ENCODE assay signal across 15 cellular contexts in the genomic region with DNA sequence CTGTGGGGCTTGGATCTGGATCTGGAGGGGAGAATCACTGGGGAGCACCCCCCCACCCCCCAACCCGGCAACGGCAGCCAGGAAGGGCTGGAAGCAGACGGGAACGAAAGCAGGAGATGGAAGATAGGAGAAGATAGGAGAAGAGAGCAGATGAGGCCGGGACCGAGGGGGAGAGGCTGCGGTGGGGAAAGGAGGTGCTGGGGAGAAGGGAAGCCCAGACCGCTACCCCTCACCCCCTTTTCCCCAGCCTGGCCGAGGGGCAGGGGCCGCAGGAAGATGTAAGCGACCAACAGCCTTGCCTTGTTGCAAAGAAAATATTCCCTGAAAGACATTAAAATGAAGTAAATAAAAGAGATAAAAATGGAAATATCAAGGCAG. TPM values are rescaled to one million over a fixed set of nuclear protein-coding genes. Genes with fewer than 3 reads are reported as not detected.
DNase-seq lines count a peak whose midpoint lies in the region; ATAC-seq and TF ChIP-seq lines count a peak whose summit lies in the region.
"Had no signal": no experiment of that assay in that cellular context is flagged by ENCODE, and none has a peak within 500 bp of the region (broad histone marks: within the 10 kb centered on the region; RNA-seq: fewer than 3 reads in every experiment).

No MANE protein-coding gene starts in this region.

- peak overlapping the region; percentile 41 for H3K4me3 ChIP-seq in A673 (ENCODE audit: low read depth, low read length, poor library complexity, severe bottlenecking)
- no peak overlapping the region for H3K4me3 ChIP-seq in CD8-positive, alpha-beta memory T cell (ENCODE audit: low read length)
- H3K4me3 ChIP-seq in RWPE2 (ENCODE audit: severe bottlenecking): no peak overlapping the region

- no peak overlapping the region for H3K4me3 Mint-ChIP-seq in CD8-positive, alpha-beta memory T cell
- no peak overlapping the region for H3K4me3 Mint-ChIP-seq in memory B cell
- H3K4me3 Mint-ChIP-seq: CD4-positive, alpha-beta T cell; HFFc6 had no signal

- DNase-seq in A673 (ENCODE audit: low spot score) (no peak), RWPE2 (ENCODE audit: low spot score) (peak; percentile 40), memory B cell (ENCODE audit: low spot score in 2 of 2) (no peak), ureter (ENCODE audit: low spot score) (no peak), EL (no peak), DMS153 (lab: John Stamatoyannopoulos, UW) (no peak)
- DNase-seq in CD8-positive, alpha-beta memory T cell: no peak
- DNase-seq: CD4-positive, alpha-beta T cell; DMS79 treated with DMSO at 0.1 percent for 48 hours; NCI-H1105; NCI-H1694 had no signal

- H3K9me3 Mint-ChIP-seq in CD8-positive, alpha-beta memory T cell: peaks cover 0 to 7% (median 2%) of the 10 kb centered on the region in 5 donors
- H3K9me3 Mint-ChIP-seq in memory B cell: peaks cover 5% of the 10 kb centered on the region

- peak overlapping the region in 1 of 8 donors; percentile 85 for H3K27ac Mint-ChIP-seq in CD8-positive, alpha-beta memory T cell
- H3K27ac Mint-ChIP-seq in memory B cell: peak overlapping the region; percentile 20
- H3K27ac Mint-ChIP-seq: CD4-positive, alpha-beta T cell; HFFc6 had no signal

- no peak for ATAC-seq in RWPE2 (ENCODE audit: low read depth)
- ATAC-seq in memory B cell (ENCODE audit: low read depth): no peak
- no peak for ATAC-seq in GM21619 (IDR thresholded peaks at IDR 0.05; ENCODE audit: unreplicated experiment)

- H3K27ac ChIP-seq in A673 (ENCODE audit: low read depth, low read length, poor library complexity, severe bottlenecking) (no peak overlapping the region), RWPE2 (ENCODE audit: poor library complexity, severe bottlenecking) (no peak overlapping the region)
- H3K27ac ChIP-seq in CD8-positive, alpha-beta memory T cell (ENCODE audit: low read depth, low read length): peak overlapping the region; percentile 64

- POLR2A ChIA-PET in A673 (lab: Charles Lee; ENCODE audit: low non-redundant PET): no interaction called here
- POLR2A ChIA-PET in CD8-positive, alpha-beta memory T cell (lab: Charles Lee): no interaction called here

- peaks cover 5% of the 10 kb centered on the region for H3K9me3 ChIP-seq in A673 (ENCODE audit: low read depth, low read length, poor library complexity, severe bottlenecking)
- no peaks in the 10 kb centered on the region for H3K9me3 ChIP-seq in CD8-positive, alpha-beta memory T cell (ENCODE audit: low read length)
- H3K9me3 ChIP-seq in RWPE2 (ENCODE audit: severe bottlenecking): peaks cover 5% of the 10 kb centered on the region

- intact Hi-C loops in A673 (cut with micrococcal nuclease; ENCODE audit: unreplicated experiment): no loop called here

- no peaks in the 10 kb centered on the region for H3K36me3 Mint-ChIP-seq in CD8-positive, alpha-beta memory T cell
- H3K36me3 Mint-ChIP-seq in memory B cell: peaks cover 8% of the 10 kb centered on the region

- H3K27me3 ChIP-seq in A673 (replicated peaks; ENCODE audit: insufficient read depth, low read depth, low read length, poor library complexity) (peaks cover 26% of the 10 kb centered on the region), RWPE2 (ENCODE audit: insufficient read depth, poor library complexity, severe bottlenecking) (peaks cover 12% of the 10 kb centered on the region)
- no peaks in the 10 kb centered on the region for H3K27me3 ChIP-seq in CD8-positive, alpha-beta memory T cell (ENCODE audit: insufficient read depth, low read length, poor library complexity, severe bottlenecking)

- H3K36me3 ChIP-seq in A673 (ENCODE audit: insufficient read depth, low read length, poor library complexity, severe bottlenecking): no peaks in the 10 kb centered on the region
- H3K36me3 ChIP-seq in CD8-positive, alpha-beta memory T cell (ENCODE audit: insufficient read depth, low read length): no peaks in the 10 kb centered on the region
- H3K36me3 ChIP-seq in RWPE2 (ENCODE audit: low read depth): no peaks in the 10 kb centered on the region

- TF ChIP-seq CTCF in A673 (conservative IDR thresholded peaks at IDR 0.05; ENCODE audit: low read depth, low read length) (no peak), RWPE2 (IDR thresholded peaks at IDR 0.05; ENCODE audit: poor library complexity, severe bottlenecking) (no peak)

- H3K4me1 ChIP-seq in A673 (ENCODE audit: insufficient read depth, low read length, poor library complexity, severe bottlenecking) (peaks cover 12% of the 10 kb centered on the region), RWPE2 (ENCODE audit: insufficient read depth, poor library complexity, severe bottlenecking) (no peaks in the 10 kb centered on the region)
- H3K4me1 ChIP-seq in CD8-positive, alpha-beta memory T cell (ENCODE audit: insufficient read depth, low read length): no peaks in the 10 kb centered on the region

- peaks cover 4 to 19% (median 10%) of the 10 kb centered on the region in 3 donors for H3K4me1 Mint-ChIP-seq in CD8-positive, alpha-beta memory T cell
- H3K4me1 Mint-ChIP-seq in memory B cell: peaks cover 28% of the 10 kb centered on the region

- CTCF ChIA-PET in A673 (lab: Charles Lee): no interaction called here
- CTCF ChIA-PET in CD8-positive, alpha-beta memory T cell (lab: Charles Lee): no interaction called here

- peaks cover 19 to 40% of the 10 kb centered on the region in 2 donors for H3K27me3 Mint-ChIP-seq in CD8-positive, alpha-beta memory T cell
- H3K27me3 Mint-ChIP-seq in memory B cell: peaks cover 21% of the 10 kb centered on the region

- BruUV-seq in A673 (replicated peaks; lab: Mats Ljungman, UMichigan): no TSS peak

RNA-seq across cellular contexts. Expression of a gene that starts 26.8 kb away (rescaled TPM):
- total RNA-seq in A673 (2021): 1.7 and 2.2 TPM in 2 replicates
- total RNA-seq in CD8-positive, alpha-beta memory T cell: under 1 TPM in 1 of 2 experiments, not detected in 1; 0.22 TPM
- polyA plus RNA-seq in CD8-positive, alpha-beta memory T cell: not detected
- total RNA-seq in ureter: 11.2 TPM
- total RNA-seq: H4, HFFc6, LHCN-M2 had no signal
